In genomic region chr18:50973367-50974126, GRCh38 we compare ENCODE assay signal across 12 cellular contexts. TPM values are rescaled to one million over a fixed set of nuclear protein-coding genes. Genes with fewer than 3 reads are reported as not detected.
DNase-seq lines count a peak whose midpoint lies in the region; ATAC-seq, FAIRE-seq and TF ChIP-seq lines count a peak whose summit lies in the region.
"Had no signal": no experiment of that assay in that cellular context is flagged by ENCODE, and none has a peak within 500 bp of the region (broad histone marks: within the 10 kb centered on the region; RNA-seq: fewer than 3 reads in every experiment).

No MANE protein-coding gene starts in this region.

- H3K9me3 ChIP-seq in GM12878 (replicated peaks; ENCODE audit: control insufficient read depth, insufficient read depth, low read length) (peaks cover 13% of the 10 kb centered on the region; the same call in 2 of the 3 replicates), lower lobe of right lung (no peaks in the 10 kb centered on the region)
- H3K9me3 ChIP-seq: gastroesophageal sphincter had no signal

- no peak for TF ChIP-seq POLR2A in GM12878 (IDR thresholded peaks at IDR 0.05; ENCODE audit: low read depth, low read length)

- no peaks in the 10 kb centered on the region for H4K20me1 ChIP-seq in GM12878 (ENCODE audit: control insufficient read depth, insufficient read depth)

- no peak overlapping the region for H3K4me2 ChIP-seq in GM12878 (ENCODE audit: control insufficient read depth, insufficient read depth)

- DNase-seq in Calu3, result peak; percentile 39
- DNase-seq in HS-5 (ENCODE audit: low read depth), result peak; percentile 46
- no peak for DNase-seq in GM12878 (ENCODE audit: low read depth, low spot score)
- no peak for DNase-seq in lower lobe of right lung
- DNase-seq in DMS 273 treated with DMSO at 0.1 percent for 48 hours (lab: John Stamatoyannopoulos, UW), result no peak
- DNase-seq in iPS-NIHi7 (ENCODE audit: extremely low spot score), result no peak
- no peak for DNase-seq in activated CD8-positive, alpha-beta memory T cell treated with anti-CD3 and anti-CD28 coated beads, Interleukin-2, amount 50 U/mL, for 4 hours
- DNase-seq: NCI-H2171, nephron progenitor cell had no signal

- peaks cover 13% of the 10 kb centered on the region for H3K36me3 Mint-ChIP-seq in Calu3 (ENCODE audit: insufficient read depth, unreplicated experiment)

- FAIRE-seq in GM12878 (lab: Jason Lieb, UNC), result no peak
- FAIRE-seq: G401.6 had no signal

- H3K36me3 ChIP-seq in GM12878 (ENCODE audit: control insufficient read depth in 2 of 2, insufficient read depth in 2 of 2, low read length in 1 of 2) (peaks cover 0 to 8% of the 10 kb centered on the region in 2 experiments; a peak in 3 of 4 replicates), lower lobe of right lung (peaks cover 42% of the 10 kb centered on the region)

- peaks cover 8% of the 10 kb centered on the region for H3K9me3 Mint-ChIP-seq in Calu3 (ENCODE audit: low read depth, unreplicated experiment)

- BruUV-seq in Calu3 (replicated peaks; lab: Mats Ljungman, UMichigan) (no TSS peak), GM12878 (replicated peaks; lab: Mats Ljungman, UMichigan) (no TSS peak)

- peaks cover 5% of the 10 kb centered on the region for H3K4me1 ChIP-seq in GM12878 (ENCODE audit: control insufficient read depth, insufficient read depth, low read length)
- H3K4me1 ChIP-seq in lower lobe of right lung, result peaks cover 17% of the 10 kb centered on the region

- peaks cover 12% of the 10 kb centered on the region for H3K79me2 ChIP-seq in GM12878 (ENCODE audit: control insufficient read depth, insufficient read depth, low read length)

- no peak overlapping the region for H3K4me3 ChIP-seq in GM12878
- H3K4me3 ChIP-seq in lower lobe of right lung, result no peak overlapping the region
- H3K4me3 ChIP-seq: gastroesophageal sphincter had no signal

- no peak for TF ChIP-seq CTCF in Calu3 (IDR thresholded peaks at IDR 0.05; ENCODE audit: unreplicated experiment)
- no peak for TF ChIP-seq CTCF in GM12878 (IDR thresholded peaks at IDR 0.05 in 2 of 3, conservative IDR thresholded peaks at IDR 0.05 in 1 of 3; ENCODE audit: control insufficient read depth in 2 of 3, extremely low read depth in 1 of 3, insufficient read depth in 1 of 3, low read depth in 3 of 3, low read length in 3 of 3)
- no peak for TF ChIP-seq CTCF in lower lobe of right lung (IDR thresholded peaks at IDR 0.05)

- H3K4me3 Mint-ChIP-seq in Calu3 (ENCODE audit: low read depth, unreplicated experiment), result no peak overlapping the region
- H3K4me3 Mint-ChIP-seq: nephron progenitor cell had no signal

- POLR2A ChIA-PET in GM12878 (lab: Charles Lee), result no interaction called here

- RAD21 ChIA-PET in GM12878 (lab: Charles Lee; ENCODE audit: unreplicated experiment), result no interaction called here

- TF ChIP-seq RAD21 in GM12878 (IDR thresholded peaks at IDR 0.05; ENCODE audit: insufficient read depth, low read depth, low read length), result no peak

- H3K4me1 Mint-ChIP-seq in Calu3 (ENCODE audit: low read depth, unreplicated experiment), result peaks cover 42% of the 10 kb centered on the region

- H3K9ac ChIP-seq in GM12878 (ENCODE audit: control insufficient read depth, insufficient read depth, low read length), result no peak overlapping the region

- WGBS in GM12878 (ENCODE audit: insufficient coverage, insufficient replicate concordance, low lambda C conversion rate, missing lambda C conversion rate), result 55% methylated on average over 4 of the region's 4 CpGs

- peak; percentile 28; the same call in 2 of the 3 replicates for ATAC-seq in GM12878
- ATAC-seq in lower lobe of right lung, result peak; percentile 35 to 47
- ATAC-seq in HG03175 (IDR thresholded peaks at IDR 0.05; ENCODE audit: unreplicated experiment), result no peak
- ATAC-seq: gastroesophageal sphincter had no signal

- CTCF ChIA-PET in Calu3 (lab: Charles Lee) (no interaction called here), GM12878 (lab: Yijun Ruan, JAX) (interaction anchor here (0.6 kb wide), 1 partner anchor 146 kb away, joined by 4 read pairs; no protein-coding TSS in a partner anchor)

- TF ChIP-seq EP300 in GM12878 (IDR thresholded peaks at IDR 0.05; ENCODE audit: borderline replicate concordance in 1 of 2, control insufficient read depth in 1 of 2, low read depth in 2 of 2, low read length in 2 of 2), result no peak

- H3K27me3 ChIP-seq in GM12878 (replicated peaks in 1 of 2; ENCODE audit: control insufficient read depth in 2 of 2, insufficient read depth in 2 of 2, low read length in 1 of 2), result no peaks in the 10 kb centered on the region
- no peaks in the 10 kb centered on the region for H3K27me3 ChIP-seq in lower lobe of right lung (ENCODE audit: low read depth)
- H3K27me3 ChIP-seq: gastroesophageal sphincter had no signal

- in situ Hi-C loops in GM12878 (cut with MboI), result no loop called here

- no peak overlapping the region for H3K27ac ChIP-seq in GM12878 (ENCODE audit: control insufficient read depth, insufficient read depth)
- H3K27ac ChIP-seq in lower lobe of right lung, result no peak overlapping the region
- H3K27ac ChIP-seq: gastroesophageal sphincter had no signal

- no peak overlapping the region for H3K27ac Mint-ChIP-seq in Calu3 (ENCODE audit: unreplicated experiment)
- H3K27ac Mint-ChIP-seq: nephron progenitor cell had no signal

- SMC1A ChIA-PET in GM12878 (lab: Charles Lee; ENCODE audit: uncharacterized antibody, unreplicated experiment), result interaction anchor here (1.1 kb wide), 1 partner anchor 53 kb away, joined by 3 read pairs; no protein-coding TSS in a partner anchor

- no peak overlapping the region for H2AFZ ChIP-seq in GM12878 (ENCODE audit: control insufficient read depth, low read depth, low read length)

- intact Hi-C loops in Calu3 (cut with micrococcal nuclease; ENCODE audit: unreplicated experiment) (loop anchor here (5.0 kb wide), 2 partner anchors 59 to 96 kb away; partner anchors contain the start of genes ME2 and SMAD4), GM12878 (cut with micrococcal nuclease; ENCODE audit: unreplicated experiment) (no loop called here), lower lobe of right lung (cut with DNase I) (no loop called here)

- no peaks in the 10 kb centered on the region for H3K27me3 Mint-ChIP-seq in Calu3 (ENCODE audit: unreplicated experiment)

TF ChIP-seq in GM12878, 131 proteins besides CTCF, POLR2A, EP300 and RAD21 (continues in another document):
- TF ChIP-seq LARP7 (IDR thresholded peaks at IDR 0.05) (no peak), E2F8 (IDR thresholded peaks at IDR 0.05; ENCODE audit: low read depth, partially characterized antibody) (no peak)

RNA-seq across cellular contexts. Expression of gene ELAC1, which starts 5.7 kb away (rescaled TPM):
- total RNA-seq in Calu3 (2022), result 11.6 and 12.4 TPM in 2 replicates
- 15.7 and 16.5 TPM in 2 replicates for total RNA-seq in GM12878 (2013; cell fraction: nucleolus; rRNA removed)
- 7.6 and 9.4 TPM in 2 replicates for total RNA-seq in GM12878 (2014; rRNA removed)
- total RNA-seq in GM12878 (2014; rRNA removed; fragmentation: Illumina TruSeq; extraction: Trizol), result 8.8 and 10.2 TPM in 2 replicates
- total RNA-seq in GM12878 (2021), result 9.3 and 9.4 TPM in 2 replicates
- polyA plus RNA-seq in GM12878 (2011; ENCODE audit: low read depth), result 6.3 TPM
- polyA plus RNA-seq in GM12878 (2011; rRNA removed), result 6.1 and 6.3 TPM in 2 replicates
- polyA plus RNA-seq in GM12878 (2011; cell fraction: cytosol; rRNA removed), result 2.5 and 4.0 TPM in 2 replicates
- polyA plus RNA-seq in GM12878 (2011; cell fraction: nucleus; rRNA removed), result 3.5 and 4.0 TPM in 2 replicates
- 6.1 and 6.7 TPM in 2 replicates for polyA plus RNA-seq in GM12878 (2012)
- polyA plus RNA-seq in GM12878 (2014; fragmentation: Illumina TruSeq; extraction: Trizol), result 10.7 and 15.0 TPM in 2 replicates
- polyA plus RNA-seq in GM12878 (2014; fragmentation: Nextera tagmentation; extraction: Ambion mirVana), result 1 to 10 TPM; 4.9 to 8.0 TPM
- 9.6 and 12.0 TPM in 2 replicates for polyA plus RNA-seq in GM12878 (2014; rRNA removed)
- 10 to 100 TPM; 21.9 to 23.0 TPM for polyA plus RNA-seq in GM12878 (2016; fragmentation: Nextera tagmentation; extraction: Ambion mirVana)
- polyA minus RNA-seq in GM12878 (2011; rRNA and poly(A)+ RNA removed), result 9.2 and 12.1 TPM in 2 replicates
- polyA minus RNA-seq in GM12878 (2011; cell fraction: cytosol; rRNA and poly(A)+ RNA removed), result 2.1 and 2.3 TPM in 2 replicates
- 13.7 and 19.3 TPM in 2 replicates for polyA minus RNA-seq in GM12878 (2011; cell fraction: nucleus; rRNA and poly(A)+ RNA removed)
- total RNA-seq in lower lobe of right lung, result 7.7 TPM

RNA-seq across cellular contexts. Expression of gene SMAD4, which starts 56.5 kb away (rescaled TPM):
- total RNA-seq in Calu3 (2022) (78.6 and 96.7 TPM in 2 replicates), GM12878 (2014; rRNA removed) (60.4 and 70.7 TPM in 2 replicates), GM12878 (2014; rRNA removed; fragmentation: Illumina TruSeq; extraction: Trizol) (34.2 and 34.9 TPM in 2 replicates), GM12878 (2021) (57.5 and 64.5 TPM in 2 replicates), lower lobe of right lung (97.8 TPM)
- total RNA-seq in GM12878 (2013; cell fraction: nucleolus; rRNA removed), result 206 and 224 TPM in 2 replicates
- polyA plus RNA-seq in GM12878 (2011; ENCODE audit: low read depth), result 14.6 TPM
- polyA plus RNA-seq in GM12878 (2011; rRNA removed) (81.7 and 99.9 TPM in 2 replicates), GM12878 (2014; fragmentation: Illumina TruSeq; extraction: Trizol) (45.7 and 70.1 TPM in 2 replicates), GM12878 (2014; fragmentation: Nextera tagmentation; extraction: Ambion mirVana) (10 to 100 TPM in 1 of 2 experiments, 1 to 10 TPM in 1; 9.6 to 13.3 TPM), GM12878 (2014; rRNA removed) (25.2 and 28.5 TPM in 2 replicates), GM12878 (2016; fragmentation: Nextera tagmentation; extraction: Ambion mirVana) (10 to 100 TPM; 10.3 to 40.8 TPM)
- polyA plus RNA-seq in GM12878 (2011; cell fraction: cytosol; rRNA removed), result 42.4 and 59.6 TPM in 2 replicates
- polyA plus RNA-seq in GM12878 (2011; cell fraction: nucleus; rRNA removed), result 48.1 and 49.9 TPM in 2 replicates
- polyA plus RNA-seq in GM12878 (2012), result 20.3 and 34.9 TPM in 2 replicates
- 70.0 and 177 TPM in 2 replicates for polyA minus RNA-seq in GM12878 (2011; rRNA and poly(A)+ RNA removed)
- polyA minus RNA-seq in GM12878 (2011; cell fraction: cytosol; rRNA and poly(A)+ RNA removed), result 29.0 and 32.4 TPM in 2 replicates
- 15.7 and 30.4 TPM in 2 replicates for polyA minus RNA-seq in GM12878 (2011; cell fraction: nucleus; rRNA and poly(A)+ RNA removed)

Comparison
In these comparisons a context has a peak if more than half of its experiments do, and no peak if none do; other contexts are left out.
1. DNase-seq: peak in Calu3 (single experiment) and HS-5 (single experiment); none in GM12878 (single experiment), lower lobe of right lung (single experiment), DMS 273 treated with DMSO at 0.1 percent for 48 hours (single experiment), iPS-NIHi7 (single experiment) and activated CD8-positive, alpha-beta memory T cell treated with anti-CD3 and anti-CD28 coated beads, Interleukin-2, amount 50 U/mL, for 4 hours (single experiment).